Comparison of ENCODE assay signal across 9 cellular contexts in genomic region chr9:133205481-133205887, GRCh38. TPM values are rescaled to one million over a fixed set of nuclear protein-coding genes. Genes with fewer than 3 reads are reported as not detected.
"Had no signal": no experiment of that assay in that cellular context is flagged by ENCODE, and none has a peak within 500 bp of the region (broad histone marks: within the 10 kb centered on the region; RNA-seq: fewer than 3 reads in every experiment).

No MANE protein-coding gene starts in this region.

RNA-seq across cellular contexts. Expression of gene OBP2B, which starts 3.6 kb away (rescaled TPM):
- total RNA-seq: HepG2, HT1080, IMR-90, NCI-H460, PC-9, Peyer's patch, Right ventricle myocardium superior, RPMI7951, SJSA1 had no signal
- polyA plus RNA-seq: HepG2, IMR-90 had no signal

RNA-seq across cellular contexts. Expression of gene GBGT1, which starts 41.8 kb away (rescaled TPM):
- total RNA-seq: HepG2, SJSA1 had no signal
- polyA plus RNA-seq: HepG2 had no signal
